In the genomic region with DNA sequence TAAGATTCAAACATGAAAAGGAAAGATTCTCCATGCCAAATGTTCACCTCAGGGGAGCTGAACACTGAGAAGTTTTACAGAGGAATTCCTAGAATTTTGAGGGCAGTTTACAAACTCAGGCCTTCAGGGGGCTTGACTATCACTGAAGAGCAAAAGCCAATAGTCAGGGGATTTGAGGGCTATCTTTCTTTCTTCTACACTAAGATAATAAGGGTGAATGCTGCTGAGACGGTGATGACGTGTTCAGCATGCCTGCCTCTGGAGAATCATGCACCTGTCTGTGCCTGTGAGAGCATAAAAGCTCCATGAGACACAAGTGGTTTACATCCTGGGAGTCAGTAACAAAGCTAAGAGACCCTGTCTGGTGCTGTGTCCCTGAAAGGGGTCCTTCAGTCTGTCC, we compare ENCODE assay signal across 27 cellular contexts.
"Had no signal": no experiment of that assay in that cellular context is flagged by ENCODE, and none has a peak within 500 bp of the region (broad histone marks: within the 10 kb centered on the region; RNA-seq: fewer than 3 reads in every experiment).

No MANE protein-coding gene starts in this region.

- H3K4me1 Mint-ChIP-seq: naive thymus-derived CD8-positive, alpha-beta T cell; nephron progenitor cell had no signal

- H3K27ac ChIP-seq: colonic mucosa, esophagus muscularis mucosa, foreskin keratinocyte, heart right ventricle, left lung, prostate gland, thoracic aorta, tibial nerve, upper lobe of right lung, uterus had no signal

- FAIRE-seq: endothelial cell of umbilical vein, islet of Langerhans, small intestine had no signal

- H3K4me3 Mint-ChIP-seq: dendritic cell treated with granulocyte-macrophage colony-stimulating factor and Interleukin-4, amounts not matched to agents 40 ng/mL and 50 ng/mL, for 4 days; naive thymus-derived CD8-positive, alpha-beta T cell; nephron progenitor cell; stimulated activated naive B cell treated with anti-CD40 and anti-IgM and Interleukin-4, amounts not matched to agents 10 μg/mL and 1 μg/mL and 100 μg/mL, for 72 hours; stimulated activated naive CD8-positive, alpha-beta T cell treated with anti-CD3 and anti-CD28 coated beads, Interleukin-15, Interleukin-2, amounts not matched to agents 100 ng/mL and 50 ng/mL, for 24 hours had no signal

- H3K9me3 ChIP-seq: colonic mucosa, heart right ventricle, prostate gland, thoracic aorta, tibial nerve, upper lobe of right lung, uterus had no signal

- H3K9me3 Mint-ChIP-seq: nephron progenitor cell had no signal

- H3K36me3 Mint-ChIP-seq: naive thymus-derived CD8-positive, alpha-beta T cell; stimulated activated naive B cell treated with anti-CD40 and anti-IgM and Interleukin-4, amounts not matched to agents 10 μg/mL and 1 μg/mL and 100 μg/mL, for 72 hours had no signal

- H3K27ac Mint-ChIP-seq: dendritic cell treated with granulocyte-macrophage colony-stimulating factor and Interleukin-4, amounts not matched to agents 40 ng/mL and 50 ng/mL, for 4 days; naive thymus-derived CD8-positive, alpha-beta T cell; nephron progenitor cell; stimulated activated naive B cell treated with anti-CD40 and anti-IgM and Interleukin-4, amounts not matched to agents 10 μg/mL and 1 μg/mL and 100 μg/mL, for 72 hours; stimulated activated naive CD8-positive, alpha-beta T cell treated with anti-CD3 and anti-CD28 coated beads, Interleukin-15, Interleukin-2, amounts not matched to agents 100 ng/mL and 50 ng/mL, for 24 hours had no signal

- H3K27me3 Mint-ChIP-seq: dendritic cell treated with granulocyte-macrophage colony-stimulating factor and Interleukin-4, amounts not matched to agents 40 ng/mL and 50 ng/mL, for 4 days; stimulated activated naive CD8-positive, alpha-beta T cell treated with anti-CD3 and anti-CD28 coated beads, Interleukin-15, Interleukin-2, amounts not matched to agents 100 ng/mL and 50 ng/mL, for 24 hours had no signal

- H3K4me1 ChIP-seq: colonic mucosa, esophagus muscularis mucosa, foreskin keratinocyte, heart right ventricle, left lung, prostate gland, tibial nerve, upper lobe of right lung, uterus had no signal

- ATAC-seq: foreskin keratinocyte; heart right ventricle; left cardiac atrium; naive thymus-derived CD8-positive, alpha-beta T cell; right cardiac atrium; stimulated activated naive B cell treated with anti-CD40 and anti-IgM and Interleukin-4, amounts not matched to agents 10 μg/mL and 1 μg/mL and 100 μg/mL, for 72 hours had no signal

- H3K4me3 ChIP-seq: colonic mucosa, esophagus muscularis mucosa, heart right ventricle, left lung, prostate gland, thoracic aorta, tibial nerve, upper lobe of right lung, uterus had no signal

- H3K36me3 ChIP-seq: colonic mucosa, esophagus muscularis mucosa, heart right ventricle, left lung, prostate gland, thoracic aorta, tibial nerve, upper lobe of right lung, uterus had no signal

- DNase-seq: colonic mucosa; effector CD8-positive, alpha-beta T cell; foreskin keratinocyte; glutamatergic neuron; heart right ventricle; hippocampal formation; left cardiac atrium; left lung; mesenchymal stem cell; naive thymus-derived CD8-positive, alpha-beta T cell; nephron progenitor cell; nucleus accumbens; right cardiac atrium; small intestine; stimulated activated CD4-positive, alpha-beta T cell treated with anti-CD3 and anti-CD28 coated beads, Interleukin-15, amount 100 ng/mL, for 24 hours; stimulated activated CD4-positive, alpha-beta T cell treated with anti-CD3 and anti-CD28 coated beads, Interleukin-2, amount 100 ng/mL, for 48 hours; stimulated activated naive B cell treated with anti-CD40 and anti-IgM and Interleukin-4, amounts not matched to agents 10 μg/mL and 1 μg/mL and 100 μg/mL, for 72 hours; upper lobe of right lung; uterus had no signal

- H3K27me3 ChIP-seq: colonic mucosa, esophagus muscularis mucosa, foreskin keratinocyte, heart right ventricle, left lung, tibial nerve, upper lobe of right lung, uterus had no signal
